Comparison of ENCODE assay signal across 13 cellular contexts in the genomic region with DNA sequence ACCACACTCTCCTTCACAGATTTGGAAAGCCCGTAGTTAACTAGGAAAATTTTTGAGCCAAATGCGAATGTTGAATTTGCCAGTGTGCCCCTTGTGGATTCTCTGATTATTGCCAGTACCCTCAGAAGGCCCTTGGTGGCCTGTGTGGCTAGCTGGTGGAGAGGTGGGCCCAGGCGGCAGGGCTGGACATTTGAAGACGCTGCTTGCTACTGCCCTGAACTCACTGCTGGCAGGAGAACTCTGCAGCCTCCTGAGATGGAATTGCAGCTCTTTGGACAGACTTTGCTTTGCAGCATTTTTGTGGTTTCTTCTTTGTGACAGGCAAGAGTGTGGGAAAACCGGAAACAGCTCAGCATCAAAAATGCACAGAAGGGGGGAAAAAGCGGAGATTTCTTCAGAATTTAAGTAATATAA.
DNase-seq lines count a peak whose midpoint lies in the region; ATAC-seq and TF ChIP-seq lines count a peak whose summit lies in the region.
"Had no signal": no experiment of that assay in that cellular context is flagged by ENCODE, and none has a peak within 500 bp of the region (broad histone marks: within the 10 kb centered on the region; RNA-seq: fewer than 3 reads in every experiment).

No MANE protein-coding gene starts in this region.

- DNase-seq in AG20443 (ENCODE audit: low spot score) (peak; percentile 78), HS-27A (ENCODE audit: low read depth) (peak; percentile 57), mesendoderm (peak; percentile 24), erythroblast (lab: John Stamatoyannopoulos, UW) (no peak)
- no peak for DNase-seq in stimulated activated CD4-positive, alpha-beta T cell treated with anti-CD3 and anti-CD28 coated beads, Interleukin-12 subunit alpha, Interleukin-12 subunit beta, amount 100 ng/mL, for 4 hours
- no peak for DNase-seq in activated naive CD8-positive, alpha-beta T cell treated with anti-CD3 and anti-CD28 coated beads for 36 hours
- DNase-seq: activated gamma-delta T cell treated with Interleukin-2 at 50 U/mL for 16 hours, GDM1, heart right ventricle, stomach had no signal

- TF ChIP-seq POLR2A in erythroblast (IDR thresholded peaks at IDR 0.05; ENCODE audit: low read length), result no peak

- no peak overlapping the region for H2AK5ac ChIP-seq in mesendoderm (ENCODE audit: low read length)

- no peaks in the 10 kb centered on the region for H3K79me1 ChIP-seq in mesendoderm (ENCODE audit: low read length)

- no peak overlapping the region for H3K4me2 ChIP-seq in mesendoderm (ENCODE audit: low read length)

- H3K4ac ChIP-seq in mesendoderm (ENCODE audit: low read depth, low read length), result no peak overlapping the region

- H3K23ac ChIP-seq in mesendoderm (ENCODE audit: low read length), result no peak overlapping the region

- peaks cover 27% of the 10 kb centered on the region for H3K36me3 Mint-ChIP-seq in brain
- H3K36me3 Mint-ChIP-seq in activated naive CD8-positive, alpha-beta T cell treated with anti-CD3 and anti-CD28 coated beads for 36 hours, result peaks cover 10% of the 10 kb centered on the region

- H3K27me3 ChIP-seq in mesendoderm (ENCODE audit: insufficient read depth, low read length, poor library complexity), result no peaks in the 10 kb centered on the region
- H3K27me3 ChIP-seq: heart right ventricle, right atrium auricular region, stomach had no signal

- no peaks in the 10 kb centered on the region for H3K9me3 Mint-ChIP-seq in brain
- no peaks in the 10 kb centered on the region for H3K9me3 Mint-ChIP-seq in activated naive CD8-positive, alpha-beta T cell treated with anti-CD3 and anti-CD28 coated beads for 36 hours

- no peak overlapping the region for H3K18ac ChIP-seq in mesendoderm (ENCODE audit: low read length)

- no peak overlapping the region for H3K27ac ChIP-seq in mesendoderm (ENCODE audit: low read depth, low read length)
- H3K27ac ChIP-seq: right atrium auricular region, stomach had no signal

- no peak overlapping the region for H2BK5ac ChIP-seq in mesendoderm (ENCODE audit: low read length)

- no peaks in the 10 kb centered on the region for H3K27me3 Mint-ChIP-seq in brain
- H3K27me3 Mint-ChIP-seq in activated naive CD8-positive, alpha-beta T cell treated with anti-CD3 and anti-CD28 coated beads for 36 hours, result no peaks in the 10 kb centered on the region

- no peaks in the 10 kb centered on the region for H3K79me2 ChIP-seq in mesendoderm (ENCODE audit: control insufficient read depth, insufficient read depth, low read length)

- no peak overlapping the region for H3K4me3 ChIP-seq in mesendoderm (ENCODE audit: low read length)
- H3K4me3 ChIP-seq: heart right ventricle, right atrium auricular region, stomach had no signal

- no peaks in the 10 kb centered on the region for H3K4me1 ChIP-seq in mesendoderm (ENCODE audit: control insufficient read depth, low read depth, low read length)

- no peaks in the 10 kb centered on the region for H3K36me3 ChIP-seq in mesendoderm (ENCODE audit: control insufficient read depth, insufficient read depth, low read length)

- peak overlapping the region in 4 of 5 experiments; percentile 14 to 90 (median 71) for H3K27ac Mint-ChIP-seq in brain
- no peak overlapping the region for H3K27ac Mint-ChIP-seq in activated naive CD8-positive, alpha-beta T cell treated with anti-CD3 and anti-CD28 coated beads for 36 hours

- peaks cover 27% of the 10 kb centered on the region for H3K4me1 Mint-ChIP-seq in brain
- no peaks in the 10 kb centered on the region for H3K4me1 Mint-ChIP-seq in activated naive CD8-positive, alpha-beta T cell treated with anti-CD3 and anti-CD28 coated beads for 36 hours

- H2BK15ac ChIP-seq in mesendoderm (replicated peaks; ENCODE audit: low read depth), result no peak overlapping the region

- no peak overlapping the region for H3K56ac ChIP-seq in mesendoderm (ENCODE audit: low read length)

- H2BK120ac ChIP-seq in mesendoderm (ENCODE audit: low read depth, low read length), result no peak overlapping the region

- no peak overlapping the region for H4K5ac ChIP-seq in mesendoderm (ENCODE audit: low read length)

- ATAC-seq in HG03135 (IDR thresholded peaks at IDR 0.05; ENCODE audit: unreplicated experiment), result no peak

- H3K4me3 Mint-ChIP-seq in brain, result no peak overlapping the region
- H3K4me3 Mint-ChIP-seq in activated naive CD8-positive, alpha-beta T cell treated with anti-CD3 and anti-CD28 coated beads for 36 hours, result no peak overlapping the region

- H4K8ac ChIP-seq in mesendoderm (ENCODE audit: low read depth, low read length), result no peak overlapping the region

- no peak overlapping the region for H3K9ac ChIP-seq in mesendoderm (ENCODE audit: low read length)

- peak in 1 of 2 experiments; percentile 43 for TF ChIP-seq CTCF in brain (conservative IDR thresholded peaks at IDR 0.05)

- WGBS in mesendoderm (ENCODE audit: extremely low coverage, insufficient coverage, low lambda C conversion rate), result no CpG with 5 or more reads among the region's 6 CpGs

Comparison
In these comparisons a context has a peak if more than half of its experiments do, and no peak if none do; other contexts are left out.
1. DNase-seq: peak in AG20443 (single experiment), HS-27A (single experiment) and mesendoderm (single experiment); none in stimulated activated CD4-positive, alpha-beta T cell treated with anti-CD3 and anti-CD28 coated beads, Interleukin-12 subunit alpha, Interleukin-12 subunit beta, amount 100 ng/mL, for 4 hours (single experiment), erythroblast (0 of 2) and activated naive CD8-positive, alpha-beta T cell treated with anti-CD3 and anti-CD28 coated beads for 36 hours (single experiment).